ENCODE assay signal across 11 cellular contexts in the genomic region with DNA sequence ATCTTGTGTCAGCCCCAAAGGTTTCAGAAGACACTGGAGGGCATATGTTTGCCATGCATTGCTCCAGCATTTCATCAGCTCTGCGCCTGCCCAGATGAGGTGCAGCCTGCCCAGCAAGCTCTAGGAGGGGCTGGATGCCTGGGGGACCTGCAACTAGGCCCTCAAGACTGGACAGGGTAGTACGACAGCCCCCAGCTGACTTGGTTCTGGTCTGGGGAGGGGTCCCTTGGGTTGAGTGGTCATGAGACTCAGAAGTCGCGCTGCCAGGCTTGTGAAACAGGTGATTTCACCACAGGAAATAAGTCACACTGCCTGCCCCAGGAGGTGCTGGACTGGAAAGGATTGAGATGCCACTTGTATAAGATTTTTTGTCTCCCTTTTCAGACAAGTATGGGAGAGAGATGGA. TPM values are rescaled to one million over a fixed set of nuclear protein-coding genes. Genes with fewer than 3 reads are reported as not detected.
DNase-seq lines count a peak whose midpoint lies in the region; ATAC-seq, FAIRE-seq and TF ChIP-seq lines count a peak whose summit lies in the region.
"Had no signal": no experiment of that assay in that cellular context is flagged by ENCODE, and none has a peak within 500 bp of the region (broad histone marks: within the 10 kb centered on the region; RNA-seq: fewer than 3 reads in every experiment).

No MANE protein-coding gene starts in this region.

- no peak overlapping the region for H3K9ac ChIP-seq in GM12878 (ENCODE audit: control insufficient read depth, insufficient read depth, low read length)

- intact Hi-C loops in CD4-positive, alpha-beta T cell (cut with DNase I, micrococcal nuclease) = no loop called here
- intact Hi-C loops in GM12878 (cut with micrococcal nuclease; ENCODE audit: unreplicated experiment) = no loop called here

- POLR2A ChIA-PET in CD4-positive, alpha-beta T cell (lab: Charles Lee) = interaction anchor here (5.8 kb wide), 1 partner anchor 12 kb away, joined by 67 read pairs; no protein-coding TSS in a partner anchor
- POLR2A ChIA-PET in GM12878 (lab: Charles Lee) = no interaction called here

- CTCF ChIA-PET in CD4-positive, alpha-beta T cell (lab: Charles Lee) = interaction anchor here (1.2 kb wide), 1 partner anchor 12 kb away, joined by 3 read pairs; no protein-coding TSS in a partner anchor
- CTCF ChIA-PET in GM12878 (lab: Yijun Ruan, JAX) = interaction anchor here (0.7 to 1.3 kb wide), 4 partner anchors 15 to 214 kb away, joined by 3 to 6 read pairs (median 3); no protein-coding TSS in a partner anchor

- BruUV-seq in GM12878 (replicated peaks; lab: Mats Ljungman, UMichigan) = no TSS peak

- no peaks in the 10 kb centered on the region for H3K9me3 Mint-ChIP-seq in CD4-positive, alpha-beta T cell
- H3K9me3 Mint-ChIP-seq in IgD-negative memory B cell (no peaks in the 10 kb centered on the region), naive B cell (peaks cover 0 to 2% (median 0%) of the 10 kb centered on the region in 7 donors)

- H3K4me3 ChIP-seq in GM12878 (no peak overlapping the region), HAP-1 (no peak overlapping the region)

- H3K9me3 ChIP-seq in CD4-positive, alpha-beta T cell (ENCODE audit: control insufficient read depth, low read length) = no peaks in the 10 kb centered on the region
- H3K9me3 ChIP-seq in GM12878 (replicated peaks; ENCODE audit: control insufficient read depth, insufficient read depth, low read length) (no peaks in the 10 kb centered on the region), HAP-1 (no peaks in the 10 kb centered on the region)

- H3K27ac ChIP-seq in CD4-positive, alpha-beta T cell (ENCODE audit: low read depth, low read length) = no peak overlapping the region
- no peak overlapping the region for H3K27ac ChIP-seq in GM12878 (ENCODE audit: control insufficient read depth, insufficient read depth)

- H3K4me1 Mint-ChIP-seq in CD4-positive, alpha-beta T cell (ENCODE audit: low read depth) = peaks cover 48% of the 10 kb centered on the region
- peaks cover 20 to 37% (median 26%) of the 10 kb centered on the region in 3 donors for H3K4me1 Mint-ChIP-seq in IgD-negative memory B cell
- H3K4me1 Mint-ChIP-seq in naive B cell = peaks cover 28 to 47% (median 30%) of the 10 kb centered on the region in 3 donors

- RAD21 ChIA-PET in GM12878 (lab: Charles Lee; ENCODE audit: unreplicated experiment) = no interaction called here

- TF ChIP-seq RAD21 in GM12878 (IDR thresholded peaks at IDR 0.05; ENCODE audit: insufficient read depth, low read depth, low read length) = no peak

- H3K27me3 Mint-ChIP-seq in CD4-positive, alpha-beta T cell = no peaks in the 10 kb centered on the region
- no peaks in the 10 kb centered on the region for H3K27me3 Mint-ChIP-seq in IgD-negative memory B cell
- peaks cover 0 to 3% (median 0%) of the 10 kb centered on the region in 3 donors for H3K27me3 Mint-ChIP-seq in naive B cell

- no peak for TF ChIP-seq CTCF in CD4-positive, alpha-beta T cell (IDR thresholded peaks at IDR 0.05)
- no peak for TF ChIP-seq CTCF in GM12878 (IDR thresholded peaks at IDR 0.05 in 2 of 3, conservative IDR thresholded peaks at IDR 0.05 in 1 of 3; ENCODE audit: control insufficient read depth in 2 of 3, extremely low read depth in 1 of 3, insufficient read depth in 1 of 3, low read depth in 3 of 3, low read length in 3 of 3)

- H2AFZ ChIP-seq in GM12878 (ENCODE audit: control insufficient read depth, low read depth, low read length) = no peak overlapping the region

- TF ChIP-seq EP300 in GM12878 (IDR thresholded peaks at IDR 0.05; ENCODE audit: borderline replicate concordance in 1 of 2, control insufficient read depth in 1 of 2, low read depth in 2 of 2, low read length in 2 of 2) = no peak

- in situ Hi-C loops in GM12878 (cut with MboI) = no loop called here
- in situ Hi-C loops in HAP-1 (cut with MboI; ENCODE audit: low sequenced_read_pairs) = no loop called here

- no peak overlapping the region for H3K4me2 ChIP-seq in GM12878 (ENCODE audit: control insufficient read depth, insufficient read depth)

- TF ChIP-seq POLR2A in GM12878 (IDR thresholded peaks at IDR 0.05; ENCODE audit: low read depth, low read length) = no peak

- H3K4me1 ChIP-seq in GM12878 (ENCODE audit: control insufficient read depth, insufficient read depth, low read length) = no peaks in the 10 kb centered on the region
- no peaks in the 10 kb centered on the region for H3K4me1 ChIP-seq in HAP-1

- 0 out of 2 replicates have a peak, but pooled peaks cover 2% of the 10 kb centered on the region for H4K20me1 ChIP-seq in GM12878 (ENCODE audit: control insufficient read depth, insufficient read depth)

- SMC1A ChIA-PET in GM12878 (lab: Charles Lee; ENCODE audit: uncharacterized antibody, unreplicated experiment) = interaction anchor here (0.9 to 1.0 kb wide), 2 partner anchors 9 to 13 kb away, joined by 3 read pairs; no protein-coding TSS in a partner anchor

- no peaks in the 10 kb centered on the region for H3K36me3 ChIP-seq in GM12878 (ENCODE audit: control insufficient read depth in 2 of 2, insufficient read depth in 2 of 2, low read length in 1 of 2)
- no peaks in the 10 kb centered on the region for H3K36me3 ChIP-seq in HAP-1 (replicated peaks)

- no peaks in the 10 kb centered on the region for H3K27me3 ChIP-seq in CD4-positive, alpha-beta T cell (ENCODE audit: control insufficient read depth, insufficient read depth, low read length)
- H3K27me3 ChIP-seq in GM12878 (replicated peaks in 1 of 2; ENCODE audit: control insufficient read depth in 2 of 2, insufficient read depth in 2 of 2, low read length in 1 of 2) = no peaks in the 10 kb centered on the region
- no peaks in the 10 kb centered on the region; the same call in 1 of the 2 replicates for H3K27me3 ChIP-seq in HAP-1 (ENCODE audit: low read depth)

- peak overlapping the region; percentile 67 for H3K27ac Mint-ChIP-seq in CD4-positive, alpha-beta T cell
- peak overlapping the region in 2 of 3 donors; percentile 23 to 86 for H3K27ac Mint-ChIP-seq in IgD-negative memory B cell
- H3K27ac Mint-ChIP-seq in naive B cell = peak overlapping the region in 4 of 6 donors; percentile 1 to 59 (median 16)

- 1% methylated on average over 4 of the region's 4 CpGs for WGBS in GM12878 (ENCODE audit: insufficient coverage, insufficient replicate concordance, low lambda C conversion rate, missing lambda C conversion rate)

- no peak overlapping the region for H3K4me3 Mint-ChIP-seq in CD4-positive, alpha-beta T cell
- H3K4me3 Mint-ChIP-seq in IgD-negative memory B cell (peak overlapping the region in 2 of 4 donors; percentile 57 to 70), naive B cell (peak overlapping the region in 3 of 8 donors; percentile 2 to 49 (median 12))

- DNase-seq in CD4-positive, alpha-beta T cell = peak in 1 of 10 experiments; percentile 40
- DNase-seq in GM12878 (ENCODE audit: low read depth, low spot score) = no peak
- DNase-seq in naive B cell = no peak
- no peak for DNase-seq in HPDE6-E6E7 (ENCODE audit: extremely low spot score)
- DNase-seq in HTR-8/SVneo (ENCODE audit: insufficient read length, low spot score) = no peak
- no peak for DNase-seq in HAP-1 (ENCODE audit: low spot score in 2 of 2)
- DNase-seq: GDM1, Karpas-422 had no signal

- no peaks in the 10 kb centered on the region for H3K79me2 ChIP-seq in GM12878 (ENCODE audit: control insufficient read depth, insufficient read depth, low read length)

- FAIRE-seq in GM12878 (lab: Jason Lieb, UNC) (no peak), HTR-8/SVneo (lab: Jason Lieb, UNC) (no peak)

- ATAC-seq in CD4-positive, alpha-beta T cell (ENCODE audit: poor library complexity) = peak; percentile 21
- ATAC-seq in GM12878 (peak; percentile 49), naive B cell (ENCODE audit: low read depth in 2 of 2) (peak; percentile 63 to 65), HG03442 (IDR thresholded peaks at IDR 0.05; ENCODE audit: unreplicated experiment) (no peak)

- peaks cover 21% of the 10 kb centered on the region for H3K36me3 Mint-ChIP-seq in CD4-positive, alpha-beta T cell (ENCODE audit: low read depth)
- H3K36me3 Mint-ChIP-seq in IgD-negative memory B cell = peaks cover 1% of the 10 kb centered on the region
- H3K36me3 Mint-ChIP-seq in naive B cell = no peaks in the 10 kb centered on the region

TF ChIP-seq in GM12878, 131 proteins besides CTCF, POLR2A, EP300 and RAD21 (continues in another document):
- no peak for TF ChIP-seq CEBPB (IDR thresholded peaks at IDR 0.05; ENCODE audit: borderline replicate concordance in 1 of 2, low read depth in 2 of 2, low read length in 2 of 2)

RNA-seq across cellular contexts. Expression of gene TPBGL, which starts 23.4 kb away (rescaled TPM):
- total RNA-seq in CD4-positive, alpha-beta T cell = under 1 TPM; 0.78 to 0.80 TPM
- polyA plus RNA-seq in IgD-negative memory B cell (not detected), GM12878 (2011; rRNA removed) (not detected in 2 replicates), GM12878 (2014; fragmentation: Illumina TruSeq; extraction: Trizol) (not detected in 2 replicates), GM12878 (2014; fragmentation: Nextera tagmentation; extraction: Ambion mirVana) (not detected), GM12878 (2014; rRNA removed) (not detected in 2 replicates), GM12878 (2016; fragmentation: Nextera tagmentation; extraction: Ambion mirVana) (not detected), naive B cell (ENCODE audit: low read depth in 6 of 6) (not detected)
- total RNA-seq in GM12878 (2013; cell fraction: nucleolus; rRNA removed) = not detected in 2 replicates
- total RNA-seq in GM12878 (2014; rRNA removed) (not detected in 2 replicates), GM12878 (2014; rRNA removed; fragmentation: Illumina TruSeq; extraction: Trizol) (not detected in 2 replicates), GM12878 (2021) (not detected in 2 replicates)
- not detected for polyA plus RNA-seq in GM12878 (2011; ENCODE audit: low read depth)
- not detected in 2 replicates for polyA plus RNA-seq in GM12878 (2011; cell fraction: cytosol; rRNA removed)
- not detected in 2 replicates for polyA plus RNA-seq in GM12878 (2011; cell fraction: nucleus; rRNA removed)
- not detected in 2 replicates for polyA plus RNA-seq in GM12878 (2012)
- polyA minus RNA-seq in GM12878 (2011; rRNA and poly(A)+ RNA removed) = not detected in 2 replicates
- polyA minus RNA-seq in GM12878 (2011; cell fraction: cytosol; rRNA and poly(A)+ RNA removed) = not detected in 2 replicates
- polyA minus RNA-seq in GM12878 (2011; cell fraction: nucleus; rRNA and poly(A)+ RNA removed) = not detected in 2 replicates
- polyA plus RNA-seq: aorta had no signal

Comparison
In these comparisons a context has a peak if more than half of its experiments do, and no peak if none do; other contexts are left out.
1. H3K27ac Mint-ChIP-seq: peak in every context shown above with its lines; median percentile 67 in CD4-positive, alpha-beta T cell; 54 in IgD-negative memory B cell; 16 in naive B cell.